26 cellular contexts compared by ENCODE assay signal in the genomic region with DNA sequence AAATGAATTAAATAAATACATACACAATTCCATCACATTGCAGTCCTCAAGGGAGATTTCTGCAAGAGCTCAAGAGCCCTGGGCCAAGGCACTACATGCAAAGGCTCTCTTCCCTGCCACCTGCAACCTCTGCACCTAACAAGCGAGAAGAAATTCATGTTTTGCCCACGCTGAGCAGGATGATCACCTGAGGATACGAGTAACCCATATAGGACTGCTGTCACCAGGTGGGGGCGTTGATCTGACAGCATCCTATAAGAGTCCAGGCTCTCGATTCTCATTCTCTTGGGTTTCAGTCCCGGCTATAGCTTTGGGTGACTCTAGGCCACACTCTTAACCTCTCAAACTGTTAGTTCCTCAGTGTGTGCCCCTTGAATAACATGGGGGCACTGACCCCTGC. TPM values are rescaled to one million over a fixed set of nuclear protein-coding genes. Genes with fewer than 3 reads are reported as not detected.
DNase-seq lines count a peak whose midpoint lies in the region; ATAC-seq and TF ChIP-seq lines count a peak whose summit lies in the region.
"Had no signal": no experiment of that assay in that cellular context is flagged by ENCODE, and none has a peak within 500 bp of the region (broad histone marks: within the 10 kb centered on the region; RNA-seq: fewer than 3 reads in every experiment).

No MANE protein-coding gene starts in this region.

- H3K36me3 ChIP-seq in GM06990 (ENCODE audit: control insufficient read depth, insufficient read depth, low read length): no peaks in the 10 kb centered on the region
- no peaks in the 10 kb centered on the region for H3K36me3 ChIP-seq in HCT116 (ENCODE audit: control insufficient read depth in 1 of 2, insufficient read depth in 2 of 2, low read length in 2 of 2)
- H3K36me3 ChIP-seq in SU-DHL-6 (ENCODE audit: low read length): no peaks in the 10 kb centered on the region
- H3K36me3 ChIP-seq: brain microvascular endothelial cell, esophagus squamous epithelium, gastroesophageal sphincter, spleen, stomach, WERI-Rb-1 had no signal

- H3K9ac ChIP-seq in HCT116 (ENCODE audit: low read length): no peak overlapping the region
- no peak overlapping the region for H3K9ac ChIP-seq in SU-DHL-6 (ENCODE audit: low read length)

- H3F3A ChIP-seq in SU-DHL-6 (ENCODE audit: insufficient read depth): no peaks in the 10 kb centered on the region

- peak; percentile 48 for TF ChIP-seq RAD21 in HCT116 (IDR thresholded peaks at IDR 0.05; ENCODE audit: low read depth)

- H3K4me1 ChIP-seq in HCT116 (ENCODE audit: control insufficient read depth in 1 of 2, insufficient read depth in 2 of 2, low read length in 2 of 2): no peaks in the 10 kb centered on the region
- H3K4me1 ChIP-seq: gastroesophageal sphincter had no signal

- H4K20me1 ChIP-seq in HCT116 (ENCODE audit: insufficient read depth) (no peaks in the 10 kb centered on the region), SU-DHL-6 (ENCODE audit: low read depth, low read length) (no peaks in the 10 kb centered on the region)

- H3K9me3 ChIP-seq in HCT116 (ENCODE audit: control insufficient read depth in 1 of 2, insufficient read depth in 1 of 2, low read depth in 1 of 2, low read length in 2 of 2): no peaks in the 10 kb centered on the region
- H3K9me3 ChIP-seq in SU-DHL-6 (ENCODE audit: insufficient read depth, low read length): no peaks in the 10 kb centered on the region
- H3K9me3 ChIP-seq: esophagus squamous epithelium, gastroesophageal sphincter, spleen, stomach had no signal

- ATAC-seq in HCT116 (peak; percentile 63), GM19397 (IDR thresholded peaks at IDR 0.05; ENCODE audit: unreplicated experiment) (no peak)
- ATAC-seq: effector memory CD8-positive, alpha-beta T cell; gastroesophageal sphincter; Panc1 had no signal

- POLR2A ChIA-PET in HCT116 (lab: Charles Lee): no interaction called here

- TF ChIP-seq CTCF in GM06990 (IDR thresholded peaks at IDR 0.05; ENCODE audit: insufficient read depth, low read length, poor library complexity, severe bottlenecking) (peak; percentile 42), HCT116 (IDR thresholded peaks at IDR 0.05 in 2 of 3, conservative IDR thresholded peaks at IDR 0.05 in 1 of 3; ENCODE audit: borderline replicate concordance in 1 of 3, insufficient read depth in 1 of 3, low read depth in 2 of 3, low read length in 2 of 3) (peak in 1 of 3 experiments; percentile 17; a peak in 2 of 6 replicates), SU-DHL-6 (IDR thresholded peaks at IDR 0.05; ENCODE audit: insufficient read depth, low read length, poor library complexity, severe bottlenecking) (peak; percentile 22)

- peaks cover 1% of the 10 kb centered on the region; the same call in 1 of the 2 replicates for H3K27me3 ChIP-seq in GM06990 (replicated peaks; ENCODE audit: control insufficient read depth, insufficient read depth, low read length)
- no peaks in the 10 kb centered on the region for H3K27me3 ChIP-seq in HCT116 (ENCODE audit: insufficient read depth, low read length)
- H3K27me3 ChIP-seq in SU-DHL-6 (ENCODE audit: low read length): no peaks in the 10 kb centered on the region
- H3K27me3 ChIP-seq: brain microvascular endothelial cell, gastroesophageal sphincter, spleen had no signal

- BruUV-seq in HCT116 (replicated peaks; lab: Mats Ljungman, UMichigan): no TSS peak

- intact Hi-C loops in HCT116 (cut with micrococcal nuclease): no loop called here

- peak; percentile 36 for DNase-seq in COLO668 (lab: John Stamatoyannopoulos, UW; ENCODE audit: unreplicated experiment)
- no peak for DNase-seq in GM06990 (ENCODE audit: extremely low read depth, insufficient read length)
- DNase-seq in HCT116 (ENCODE audit: low read depth, low spot score): no peak
- no peak for DNase-seq in stimulated activated CD4-positive, alpha-beta T cell treated with anti-CD3 and anti-CD28 coated beads, Interleukin-2, amount 100 ng/mL, for 48 hours
- DNase-seq in ecto neural progenitor cell (ENCODE audit: low spot score): no peak
- DNase-seq: AML-193; brain microvascular endothelial cell; effector memory CD8-positive, alpha-beta T cell; EL; esophagus squamous epithelium; kidney; NCI-H1417 treated with DMSO at 0.1 percent for 48 hours; NCI-H2171 treated with DMSO at 0.1 percent for 48 hours; occipital lobe; retina; spleen; stomach; WERI-Rb-1 had no signal

- RAD21 ChIA-PET in HCT116 (lab: Charles Lee; ENCODE audit: low non-redundant PET in 1 of 2, low total read pairs in 2 of 2, uncharacterized antibody in 2 of 2, unreplicated experiment in 2 of 2): interaction anchor here in 1 of 2 experiments (1.0 kb wide), 1 partner anchor 19 kb away, joined by 3 read pairs; a partner anchor contains a TSS

- no peaks in the 10 kb centered on the region for H3K9me2 ChIP-seq in HCT116 (ENCODE audit: insufficient read depth)
- no peaks in the 10 kb centered on the region for H3K9me2 ChIP-seq in SU-DHL-6 (replicated peaks; ENCODE audit: insufficient read depth, low read length)

- CTCF ChIA-PET in HCT116 (lab: Charles Lee): interaction anchor here (1.5 kb wide), 1 partner anchor 130 kb away, joined by 6 read pairs; no protein-coding TSS in a partner anchor

- no peak for TF ChIP-seq POLR2A in HCT116 (IDR thresholded peaks at IDR 0.05; ENCODE audit: borderline replicate concordance, extremely low read depth, insufficient read depth, insufficient read length)

- no peaks in the 10 kb centered on the region for H3K79me2 ChIP-seq in HCT116 (ENCODE audit: insufficient read depth, low read length)
- H3K79me2 ChIP-seq in SU-DHL-6 (ENCODE audit: insufficient read depth, low read length): no peaks in the 10 kb centered on the region

- H2AFZ ChIP-seq in HCT116 (ENCODE audit: low read depth, low read length, poor library complexity, severe bottlenecking) (no peak overlapping the region), SU-DHL-6 (ENCODE audit: low read depth, low read length, severe bottlenecking) (no peak overlapping the region)

- H3K4me2 ChIP-seq in HCT116 (ENCODE audit: low read length): no peak overlapping the region
- H3K4me2 ChIP-seq in SU-DHL-6 (ENCODE audit: low read depth, low read length, poor library complexity, severe bottlenecking): no peak overlapping the region

- no peak overlapping the region for H3K27ac ChIP-seq in HCT116 (ENCODE audit: low read depth, low read length)
- H3K27ac ChIP-seq in SU-DHL-6 (ENCODE audit: low read depth, low read length): no peak overlapping the region
- H3K27ac ChIP-seq: brain microvascular endothelial cell, esophagus squamous epithelium, gastroesophageal sphincter, stomach, WERI-Rb-1 had no signal

- no peak overlapping the region for H3K4me3 ChIP-seq in GM06990 (replicated peaks; ENCODE audit: low read depth, low read length)
- H3K4me3 ChIP-seq in HCT116 (replicated peaks in 1 of 2; ENCODE audit: low read depth in 1 of 2, low read length in 2 of 2): no peak overlapping the region
- no peak overlapping the region for H3K4me3 ChIP-seq in SU-DHL-6 (ENCODE audit: insufficient read depth, low read length, poor library complexity, severe bottlenecking)
- H3K4me3 ChIP-seq: esophagus squamous epithelium, gastroesophageal sphincter, lung, spleen, stomach had no signal

TF ChIP-seq in HCT116, 20 proteins besides CTCF, POLR2A, EP300 and RAD21 (continues in another document):
- TF ChIP-seq EZH2phosphoT487 (IDR thresholded peaks at IDR 0.05; ENCODE audit: borderline replicate concordance) (no peak), TCF7L2 (IDR thresholded peaks at IDR 0.05; ENCODE audit: borderline replicate concordance, extremely low read depth, insufficient read depth, insufficient read length) (no peak), CEBPB (IDR thresholded peaks at IDR 0.05; ENCODE audit: low read depth) (no peak), FOSL1 (IDR thresholded peaks at IDR 0.05; ENCODE audit: low read depth) (no peak), YY1 (IDR thresholded peaks at IDR 0.05; ENCODE audit: extremely low read depth, insufficient replicate concordance, low read depth, low read length) (no peak), EGR1 (IDR thresholded peaks at IDR 0.05; ENCODE audit: low read depth) (no peak), SP1 (IDR thresholded peaks at IDR 0.05; ENCODE audit: low read depth) (no peak)
- TF ChIP-seq, protein P1, sequence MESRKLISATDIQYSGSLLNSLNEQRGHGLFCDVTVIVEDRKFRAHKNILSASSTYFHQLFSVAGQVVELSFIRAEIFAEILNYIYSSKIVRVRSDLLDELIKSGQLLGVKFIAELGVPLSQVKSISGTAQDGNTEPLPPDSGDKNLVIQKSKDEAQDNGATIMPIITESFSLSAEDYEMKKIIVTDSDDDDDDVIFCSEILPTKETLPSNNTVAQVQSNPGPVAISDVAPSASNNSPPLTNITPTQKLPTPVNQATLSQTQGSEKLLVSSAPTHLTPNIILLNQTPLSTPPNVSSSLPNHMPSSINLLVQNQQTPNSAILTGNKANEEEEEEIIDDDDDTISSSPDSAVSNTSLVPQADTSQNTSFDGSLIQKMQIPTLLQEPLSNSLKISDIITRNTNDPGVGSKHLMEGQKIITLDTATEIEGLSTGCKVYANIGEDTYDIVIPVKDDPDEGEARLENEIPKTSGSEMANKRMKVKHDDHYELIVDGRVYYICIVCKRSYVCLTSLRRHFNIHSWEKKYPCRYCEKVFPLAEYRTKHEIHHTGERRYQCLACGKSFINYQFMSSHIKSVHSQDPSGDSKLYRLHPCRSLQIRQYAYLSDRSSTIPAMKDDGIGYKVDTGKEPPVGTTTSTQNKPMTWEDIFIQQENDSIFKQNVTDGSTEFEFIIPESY (IDR thresholded peaks at IDR 0.05; ENCODE audit: extremely low read depth, insufficient replicate concordance, low read length): no peak
- TF ChIP-seq, protein P2, sequence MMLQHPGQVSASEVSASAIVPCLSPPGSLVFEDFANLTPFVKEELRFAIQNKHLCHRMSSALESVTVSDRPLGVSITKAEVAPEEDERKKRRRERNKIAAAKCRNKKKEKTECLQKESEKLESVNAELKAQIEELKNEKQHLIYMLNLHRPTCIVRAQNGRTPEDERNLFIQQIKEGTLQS (IDR thresholded peaks at IDR 0.05): no peak

RNA-seq across cellular contexts. Expression of a gene that starts 18.7 kb away (rescaled TPM):
- total RNA-seq in HCT116 (2021; ENCODE audit: unreplicated experiment): 5.0 TPM
- 3.0 and 3.5 TPM in 2 replicates for polyA plus RNA-seq in HCT116 (2012)
- total RNA-seq: activated CD8-positive, alpha-beta memory T cell treated with anti-CD3 and anti-CD28 coated beads for 36 hours; activated T-helper 2 cell treated with anti-CD3 and anti-CD28 coated beads, Interferon-gamma antibody, Interleukin-2, Interleukin-4, amounts not matched to agents 10 μg/mL and 5 μg/mL and 100 μg/mL, durations not matched to agents 14 hours and 24 hours and 36 hours; occipital lobe; T-helper 2 cell treated with Interferon-gamma antibody and Interleukin-4, amounts not matched to agents 100 ng/mL and 5 ng/mL, for 36 hours had no signal
